Comparison of ENCODE assay signal across 8 cellular contexts in the genomic region with DNA sequence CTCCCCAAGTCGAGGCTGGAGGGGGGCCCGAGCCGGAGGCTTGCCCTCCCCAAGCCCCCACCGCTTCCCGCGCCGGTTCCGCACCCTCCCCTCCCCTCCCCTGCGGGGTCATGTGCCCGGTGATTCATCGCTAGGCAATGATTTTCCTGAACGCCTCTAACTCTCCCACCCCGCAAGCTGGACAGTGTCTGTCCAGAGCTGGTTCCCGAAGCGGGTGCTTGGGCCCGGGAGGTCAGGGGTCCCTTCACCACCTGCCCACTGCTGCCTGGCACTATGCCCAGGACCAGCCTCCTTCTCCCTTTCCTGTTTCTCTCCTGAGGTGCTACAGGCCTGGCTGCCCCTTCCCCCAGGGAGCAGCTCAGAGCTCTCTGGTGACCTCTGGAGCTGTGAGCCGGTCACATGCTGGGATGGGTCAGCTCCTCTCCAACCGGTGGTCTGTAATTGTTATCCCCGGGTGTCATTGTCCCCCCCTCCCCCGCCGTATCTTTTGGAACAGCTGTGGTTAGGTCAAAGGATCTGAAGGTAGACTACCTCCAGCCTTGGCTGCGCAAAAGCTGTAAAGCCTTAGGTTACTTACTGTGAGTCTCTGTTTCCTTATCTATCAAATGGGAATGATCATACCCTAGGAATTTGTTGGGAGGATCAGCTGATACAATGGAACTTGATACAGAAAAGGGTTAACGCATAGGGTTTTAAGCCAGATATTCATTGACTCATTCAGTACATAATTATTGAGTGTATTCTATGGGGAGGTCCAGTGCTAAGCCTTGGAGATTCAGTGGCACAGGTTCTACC. TPM values are rescaled to one million over a fixed set of nuclear protein-coding genes. Genes with fewer than 3 reads are reported as not detected.
A peak's percentile ranks its signal among the peaks of the same experiment; 100 is the strongest.
DNase-seq lines count a peak whose midpoint lies in the region; ATAC-seq and TF ChIP-seq lines count a peak whose summit lies in the region.

No MANE protein-coding gene starts in this region.

- peak; percentile 74 for DNase-seq in Ammon's horn (ENCODE audit: low spot score)
- DNase-seq in NCI-H146 (lab: John Stamatoyannopoulos, UW) = peak; percentile 71
- DNase-seq in activated CD8-positive, alpha-beta T cell treated with anti-CD3 and anti-CD28 coated beads, Interleukin-2, amount 10 ng/mL, durations not matched to agents 7 days and 5 days = peak; percentile 66
- peak; percentile 38 for DNase-seq in effector CD4-positive, alpha-beta T cell
- DNase-seq in stimulated activated CD4-positive, alpha-beta T cell treated with anti-CD3 and anti-CD28 coated beads, Interleukin-4, amount 100 ng/mL, for 4 hours = peak; percentile 27 to 39
- no peak for DNase-seq in GOT3 (lab: John Stamatoyannopoulos, UW)

- H3K27me3 Mint-ChIP-seq in activated CD8-positive, alpha-beta T cell treated with anti-CD3 and anti-CD28 coated beads, Interleukin-2, amount 10 ng/mL, durations not matched to agents 7 days and 5 days (ENCODE audit: low read depth) = no peaks in the 10 kb centered on the region

- TF ChIP-seq CTCF in liver (IDR thresholded peaks at IDR 0.05; ENCODE audit: low read depth, low read length, missing input control) = no peak

- H3K9me3 Mint-ChIP-seq in activated CD8-positive, alpha-beta T cell treated with anti-CD3 and anti-CD28 coated beads, Interleukin-2, amount 10 ng/mL, durations not matched to agents 7 days and 5 days (ENCODE audit: insufficient read depth) = no peaks in the 10 kb centered on the region

- H3K27ac ChIP-seq in liver (ENCODE audit: low read depth in 1 of 2, low read length in 2 of 2) = peak overlapping the region; percentile 65 to 73

- peaks cover 37% of the 10 kb centered on the region for H3K36me3 Mint-ChIP-seq in activated CD8-positive, alpha-beta T cell treated with anti-CD3 and anti-CD28 coated beads, Interleukin-2, amount 10 ng/mL, durations not matched to agents 7 days and 5 days (ENCODE audit: low read depth)

- POLR2A ChIA-PET in activated CD8-positive, alpha-beta T cell treated with anti-CD3 and anti-CD28 coated beads, Interleukin-2, amount 10 ng/mL, durations not matched to agents 7 days and 5 days (lab: Charles Lee) = interaction anchor here (0.8 to 2.1 kb wide), 6 partner anchors 14 to 1178 kb away, joined by 3 to 8 read pairs (median 4); no protein-coding TSS in a partner anchor

- peak overlapping the region; percentile 55 to 92 (median 85) for H3K4me3 ChIP-seq in liver (ENCODE audit: low read depth in 1 of 3, low read length in 3 of 3)

- H3K27me3 ChIP-seq in liver (ENCODE audit: control insufficient read depth in 4 of 4, insufficient read depth in 4 of 4, low read length in 3 of 4) = no peaks in the 10 kb centered on the region

- H3K9ac ChIP-seq in liver (ENCODE audit: low read depth in 1 of 2, low read length in 2 of 2) = peak overlapping the region in 1 of 2 donors; percentile 8

- peak; percentile 13 for ATAC-seq in GM21723 (IDR thresholded peaks at IDR 0.05; ENCODE audit: unreplicated experiment)
- peak; percentile 17 for ATAC-seq in activated CD8-positive, alpha-beta T cell treated with anti-CD3 and anti-CD28 coated beads, Interleukin-2, amount 10 ng/mL, durations not matched to agents 7 days and 5 days

- H3K9me3 ChIP-seq in liver (ENCODE audit: control insufficient read depth in 4 of 4, low read length in 3 of 4) = no peaks in the 10 kb centered on the region

- no peak for TF ChIP-seq RAD21 in liver (IDR thresholded peaks at IDR 0.05)

- peak overlapping the region; percentile 92 for H3K4me3 Mint-ChIP-seq in activated CD8-positive, alpha-beta T cell treated with anti-CD3 and anti-CD28 coated beads, Interleukin-2, amount 10 ng/mL, durations not matched to agents 7 days and 5 days

- WGBS in liver = 10% methylated on average over 23 of the region's 23 CpGs

- peak overlapping the region; percentile 82 for H3K27ac Mint-ChIP-seq in activated CD8-positive, alpha-beta T cell treated with anti-CD3 and anti-CD28 coated beads, Interleukin-2, amount 10 ng/mL, durations not matched to agents 7 days and 5 days

- H3K4me1 ChIP-seq in liver (ENCODE audit: control insufficient read depth in 4 of 4, insufficient read depth in 4 of 4, low read length in 3 of 4) = peaks cover 0 to 18% (median 10%) of the 10 kb centered on the region in 4 donors

- peaks cover 49% of the 10 kb centered on the region for H3K4me1 Mint-ChIP-seq in activated CD8-positive, alpha-beta T cell treated with anti-CD3 and anti-CD28 coated beads, Interleukin-2, amount 10 ng/mL, durations not matched to agents 7 days and 5 days (ENCODE audit: low read depth)

- CTCF ChIA-PET in activated CD8-positive, alpha-beta T cell treated with anti-CD3 and anti-CD28 coated beads, Interleukin-2, amount 10 ng/mL, durations not matched to agents 7 days and 5 days (lab: Charles Lee) = interaction anchor here (0.5 to 6.3 kb wide), 11 partner anchors 10 to 584 kb away, joined by 3 to 146 read pairs (median 5); a partner anchor contains a TSS

- H3K36me3 ChIP-seq in liver (ENCODE audit: control insufficient read depth in 4 of 4, insufficient read depth in 3 of 4, low read depth in 1 of 4, low read length in 3 of 4) = no peaks in the 10 kb centered on the region

TF ChIP-seq in liver, 16 proteins besides CTCF, POLR2A, EP300 and RAD21:
- TF ChIP-seq HNF4G (IDR thresholded peaks at IDR 0.05) (no peak), FOXA1 (IDR thresholded peaks at IDR 0.05) (no peak), RXRA (IDR thresholded peaks at IDR 0.05) (no peak), JUND (IDR thresholded peaks at IDR 0.05) (peak; percentile 79 to 91), EGR1 (IDR thresholded peaks at IDR 0.05; ENCODE audit: low read depth in 2 of 2) (no peak), HNF4A (conservative IDR thresholded peaks at IDR 0.05) (no peak), SP1 (IDR thresholded peaks at IDR 0.05) (peak; percentile 13), TAF1 (conservative IDR thresholded peaks at IDR 0.05) (no peak), GABPA (IDR thresholded peaks at IDR 0.05 in 1 of 2, conservative IDR thresholded peaks at IDR 0.05 in 1 of 2) (no peak), FOXA2 (IDR thresholded peaks at IDR 0.05) (no peak), YY1 (IDR thresholded peaks at IDR 0.05) (no peak), NR2F2 (IDR thresholded peaks at IDR 0.05) (no peak)
- TF ChIP-seq, protein P1, sequence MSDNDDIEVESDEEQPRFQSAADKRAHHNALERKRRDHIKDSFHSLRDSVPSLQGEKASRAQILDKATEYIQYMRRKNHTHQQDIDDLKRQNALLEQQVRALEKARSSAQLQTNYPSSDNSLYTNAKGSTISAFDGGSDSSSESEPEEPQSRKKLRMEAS (IDR thresholded peaks at IDR 0.05) = no peak
- TF ChIP-seq, protein P2, sequence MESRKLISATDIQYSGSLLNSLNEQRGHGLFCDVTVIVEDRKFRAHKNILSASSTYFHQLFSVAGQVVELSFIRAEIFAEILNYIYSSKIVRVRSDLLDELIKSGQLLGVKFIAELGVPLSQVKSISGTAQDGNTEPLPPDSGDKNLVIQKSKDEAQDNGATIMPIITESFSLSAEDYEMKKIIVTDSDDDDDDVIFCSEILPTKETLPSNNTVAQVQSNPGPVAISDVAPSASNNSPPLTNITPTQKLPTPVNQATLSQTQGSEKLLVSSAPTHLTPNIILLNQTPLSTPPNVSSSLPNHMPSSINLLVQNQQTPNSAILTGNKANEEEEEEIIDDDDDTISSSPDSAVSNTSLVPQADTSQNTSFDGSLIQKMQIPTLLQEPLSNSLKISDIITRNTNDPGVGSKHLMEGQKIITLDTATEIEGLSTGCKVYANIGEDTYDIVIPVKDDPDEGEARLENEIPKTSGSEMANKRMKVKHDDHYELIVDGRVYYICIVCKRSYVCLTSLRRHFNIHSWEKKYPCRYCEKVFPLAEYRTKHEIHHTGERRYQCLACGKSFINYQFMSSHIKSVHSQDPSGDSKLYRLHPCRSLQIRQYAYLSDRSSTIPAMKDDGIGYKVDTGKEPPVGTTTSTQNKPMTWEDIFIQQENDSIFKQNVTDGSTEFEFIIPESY (IDR thresholded peaks at IDR 0.05) = no peak
- TF ChIP-seq, protein P3, sequence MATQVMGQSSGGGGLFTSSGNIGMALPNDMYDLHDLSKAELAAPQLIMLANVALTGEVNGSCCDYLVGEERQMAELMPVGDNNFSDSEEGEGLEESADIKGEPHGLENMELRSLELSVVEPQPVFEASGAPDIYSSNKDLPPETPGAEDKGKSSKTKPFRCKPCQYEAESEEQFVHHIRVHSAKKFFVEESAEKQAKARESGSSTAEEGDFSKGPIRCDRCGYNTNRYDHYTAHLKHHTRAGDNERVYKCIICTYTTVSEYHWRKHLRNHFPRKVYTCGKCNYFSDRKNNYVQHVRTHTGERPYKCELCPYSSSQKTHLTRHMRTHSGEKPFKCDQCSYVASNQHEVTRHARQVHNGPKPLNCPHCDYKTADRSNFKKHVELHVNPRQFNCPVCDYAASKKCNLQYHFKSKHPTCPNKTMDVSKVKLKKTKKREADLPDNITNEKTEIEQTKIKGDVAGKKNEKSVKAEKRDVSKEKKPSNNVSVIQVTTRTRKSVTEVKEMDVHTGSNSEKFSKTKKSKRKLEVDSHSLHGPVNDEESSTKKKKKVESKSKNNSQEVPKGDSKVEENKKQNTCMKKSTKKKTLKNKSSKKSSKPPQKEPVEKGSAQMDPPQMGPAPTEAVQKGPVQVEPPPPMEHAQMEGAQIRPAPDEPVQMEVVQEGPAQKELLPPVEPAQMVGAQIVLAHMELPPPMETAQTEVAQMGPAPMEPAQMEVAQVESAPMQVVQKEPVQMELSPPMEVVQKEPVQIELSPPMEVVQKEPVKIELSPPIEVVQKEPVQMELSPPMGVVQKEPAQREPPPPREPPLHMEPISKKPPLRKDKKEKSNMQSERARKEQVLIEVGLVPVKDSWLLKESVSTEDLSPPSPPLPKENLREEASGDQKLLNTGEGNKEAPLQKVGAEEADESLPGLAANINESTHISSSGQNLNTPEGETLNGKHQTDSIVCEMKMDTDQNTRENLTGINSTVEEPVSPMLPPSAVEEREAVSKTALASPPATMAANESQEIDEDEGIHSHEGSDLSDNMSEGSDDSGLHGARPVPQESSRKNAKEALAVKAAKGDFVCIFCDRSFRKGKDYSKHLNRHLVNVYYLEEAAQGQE (IDR thresholded peaks at IDR 0.05) = peak; percentile 31
- TF ChIP-seq, protein P4, sequence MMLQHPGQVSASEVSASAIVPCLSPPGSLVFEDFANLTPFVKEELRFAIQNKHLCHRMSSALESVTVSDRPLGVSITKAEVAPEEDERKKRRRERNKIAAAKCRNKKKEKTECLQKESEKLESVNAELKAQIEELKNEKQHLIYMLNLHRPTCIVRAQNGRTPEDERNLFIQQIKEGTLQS (IDR thresholded peaks at IDR 0.05) = no peak

RNA-seq across cellular contexts. Expression of a gene that starts 0.7 kb away (rescaled TPM):
- total RNA-seq in activated CD8-positive, alpha-beta T cell treated with anti-CD3 and anti-CD28 coated beads, Interleukin-2, amount 10 ng/mL, durations not matched to agents 7 days and 5 days = 100 to 1,000 TPM; 101 to 105 TPM
- 1 to 10 TPM; 7.0 to 8.5 TPM for total RNA-seq in liver
- 1 to 10 TPM; 3.3 to 4.7 TPM for polyA plus RNA-seq in liver

RNA-seq across cellular contexts. Expression of a gene that starts 42.3 kb away (rescaled TPM):
- total RNA-seq in activated CD8-positive, alpha-beta T cell treated with anti-CD3 and anti-CD28 coated beads, Interleukin-2, amount 10 ng/mL, durations not matched to agents 7 days and 5 days = not detected
- not detected for total RNA-seq in liver
- not detected for polyA plus RNA-seq in liver

RNA-seq across cellular contexts. Expression of a gene that starts 54.7 kb away (rescaled TPM):
- total RNA-seq in activated CD8-positive, alpha-beta T cell treated with anti-CD3 and anti-CD28 coated beads, Interleukin-2, amount 10 ng/mL, durations not matched to agents 7 days and 5 days = 10 to 100 TPM; 85.7 to 86.0 TPM
- 10 to 100 TPM; 24.9 to 33.5 TPM for total RNA-seq in liver
- polyA plus RNA-seq in liver = 10 to 100 TPM; 45.7 to 54.9 TPM

Comparison
In these comparisons a context has a peak if more than half of its experiments do, and no peak if none do; other contexts are left out.
1. RNA of a gene that starts 0.7 kb away (total RNA-seq): 101 to 105 TPM in activated CD8-positive, alpha-beta T cell treated with anti-CD3 and anti-CD28 coated beads, Interleukin-2, amount 10 ng/mL, durations not matched to agents 7 days and 5 days; 7.0 to 8.5 TPM in liver; every median in the first group is over 10 times any median in the second.